Comparison of ENCODE assay signal across 28 cellular contexts in the genomic region with DNA sequence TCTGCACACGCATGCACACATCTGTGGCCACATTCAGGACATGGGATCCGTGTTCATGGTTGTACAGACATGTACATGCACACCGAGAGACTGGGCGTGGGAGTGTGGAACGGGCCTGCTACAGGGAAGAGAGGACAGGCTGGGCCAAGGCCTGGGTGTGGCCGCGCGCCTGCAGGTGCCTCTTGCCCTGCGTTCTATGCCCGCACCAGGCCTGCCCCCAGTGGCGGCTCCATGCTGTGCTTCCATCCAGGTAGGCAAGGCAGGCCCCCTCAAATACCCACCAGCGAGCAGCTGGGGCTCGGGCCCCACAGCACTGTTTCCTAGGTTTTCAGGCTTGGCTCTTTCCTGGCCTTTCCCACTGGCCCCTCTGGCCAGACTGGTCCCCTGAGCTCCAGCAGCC. TPM values are rescaled to one million over a fixed set of nuclear protein-coding genes. Genes with fewer than 3 reads are reported as not detected.
DNase-seq lines count a peak whose midpoint lies in the region; ATAC-seq, FAIRE-seq and TF ChIP-seq lines count a peak whose summit lies in the region.
"Had no signal": no experiment of that assay in that cellular context is flagged by ENCODE, and none has a peak within 500 bp of the region (broad histone marks: within the 10 kb centered on the region; RNA-seq: fewer than 3 reads in every experiment).

No MANE protein-coding gene starts in this region.

- H3K4me1 ChIP-seq in GM12878 (ENCODE audit: control insufficient read depth, insufficient read depth, low read length) = no peaks in the 10 kb centered on the region
- H3K4me1 ChIP-seq: right atrium auricular region had no signal

- BruUV-seq in GM12878 (replicated peaks; lab: Mats Ljungman, UMichigan) = no TSS peak

- intact Hi-C loops in GM12878 (cut with micrococcal nuclease; ENCODE audit: unreplicated experiment) = no loop called here

- CTCF ChIA-PET in GM12878 (lab: Yijun Ruan, JAX) = interaction anchor here (1.5 kb wide), 1 partner anchor 16 kb away, joined by 6 read pairs; no protein-coding TSS in a partner anchor

- peak; percentile 53; the same call in 2 of the 3 replicates for ATAC-seq in GM12878
- no peak for ATAC-seq in GM18517 (IDR thresholded peaks at IDR 0.05; ENCODE audit: unreplicated experiment)
- ATAC-seq in HG03378 (IDR thresholded peaks at IDR 0.05; ENCODE audit: unreplicated experiment) = no peak
- ATAC-seq in HG03571 (IDR thresholded peaks at IDR 0.05; ENCODE audit: unreplicated experiment) = no peak
- ATAC-seq: stimulated activated naive CD8-positive, alpha-beta T cell treated with anti-CD3 and anti-CD28 coated beads, Interleukin-15, amount 100 ng/mL, for 72 hours had no signal

- H3K4me1 Mint-ChIP-seq in mesothelial cell of epicardium = no peaks in the 10 kb centered on the region
- H3K4me1 Mint-ChIP-seq: activated CD4-positive, alpha-beta T cell treated with anti-CD3 and anti-CD28 coated beads, Interleukin-2, amount 10 ng/mL, durations not matched to agents 24 days and 14 days had no signal

- WGBS in GM12878 (ENCODE audit: insufficient coverage, insufficient replicate concordance, low lambda C conversion rate, missing lambda C conversion rate) = 88% methylated on average over 12 of the region's 13 CpGs

- no peaks in the 10 kb centered on the region for H3K79me2 ChIP-seq in GM12878 (ENCODE audit: control insufficient read depth, insufficient read depth, low read length)

- no peak overlapping the region for H3K4me2 ChIP-seq in GM12878 (ENCODE audit: control insufficient read depth, insufficient read depth)

- FAIRE-seq in GM12878 (lab: Jason Lieb, UNC) = no peak
- FAIRE-seq: A204.1 had no signal

- peak overlapping the region; percentile 43 for H3K27ac Mint-ChIP-seq in mesothelial cell of epicardium
- H3K27ac Mint-ChIP-seq: activated CD4-positive, alpha-beta T cell treated with anti-CD3 and anti-CD28 coated beads, Interleukin-2, amount 10 ng/mL, durations not matched to agents 24 days and 14 days; activated naive CD8-positive, alpha-beta T cell; activated T-cell treated with anti-CD3 and anti-CD28 coated beads, Interleukin-2, amount 50 U/mL, for 24 hours; CD4-positive, alpha-beta T cell; stimulated activated naive CD8-positive, alpha-beta T cell treated with anti-CD3 and anti-CD28 coated beads, Interleukin-15, amount 100 ng/mL, for 72 hours had no signal

- H3K27ac ChIP-seq in 22Rv1 (no peak overlapping the region), GM12878 (ENCODE audit: control insufficient read depth, insufficient read depth) (no peak overlapping the region)
- H3K27ac ChIP-seq: GM23248, right atrium auricular region, thoracic aorta, vagina had no signal

- DNase-seq in H7 = peak; percentile 62
- no peak for DNase-seq in GM12878 (ENCODE audit: low read depth, low spot score)
- DNase-seq in mesothelial cell of epicardium (ENCODE audit: low spot score in 2 of 2, unreplicated experiment in 2 of 2) = no peak
- no peak for DNase-seq in nucleus accumbens (lab: John Stamatoyannopoulos, UW)
- DNase-seq: activated CD4-positive, alpha-beta T cell treated with anti-CD3 and anti-CD28 coated beads, Interleukin-2, amount 10 ng/mL, durations not matched to agents 24 days and 14 days; activated effector memory CD4-positive, alpha-beta T cell treated with anti-CD3 and anti-CD28 coated beads, Interleukin-2, amount 50 U/mL, for 16 hours; activated T-cell treated with anti-CD3 and anti-CD28 coated beads, Interleukin-2, amount 50 U/mL, for 24 hours; CD4-positive, alpha-beta T cell; DMS 273 treated with DMSO at 0.1 percent for 48 hours; GM23248; hypothalamus; mammary epithelial cell; NCI-H146; NCI-H446; NCI-H82; RPMI8226; stimulated activated CD4-positive, alpha-beta T cell treated with anti-CD3 and anti-CD28 coated beads, Interleukin-2, amount 100 ng/mL, for 48 hours; stimulated activated naive CD8-positive, alpha-beta T cell treated with anti-CD3 and anti-CD28 coated beads, Interleukin-15, amount 100 ng/mL, for 72 hours; T1000 had no signal

- TF ChIP-seq POLR2A in GM12878 (IDR thresholded peaks at IDR 0.05; ENCODE audit: low read depth, low read length) = no peak

- H3K36me3 Mint-ChIP-seq in mesothelial cell of epicardium = no peaks in the 10 kb centered on the region
- H3K36me3 Mint-ChIP-seq: activated naive CD8-positive, alpha-beta T cell had no signal

- no peaks in the 10 kb centered on the region for H4K20me1 ChIP-seq in GM12878 (ENCODE audit: control insufficient read depth, insufficient read depth)

- H3K4me3 ChIP-seq in H7 (ENCODE audit: insufficient read depth, low read depth, low read length) (no peak overlapping the region), GM12878 (no peak overlapping the region)
- H3K4me3 ChIP-seq: GM23248, right atrium auricular region, thoracic aorta, vagina had no signal

- TF ChIP-seq EP300 in GM12878 (IDR thresholded peaks at IDR 0.05; ENCODE audit: borderline replicate concordance in 1 of 2, control insufficient read depth in 1 of 2, low read depth in 2 of 2, low read length in 2 of 2) = no peak

- H3K36me3 ChIP-seq in H7 (replicated peaks; ENCODE audit: control insufficient read depth, insufficient read depth, low read length) (no peaks in the 10 kb centered on the region; the same call in 1 of the 2 replicates), GM12878 (ENCODE audit: control insufficient read depth in 2 of 2, insufficient read depth in 2 of 2, low read length in 1 of 2) (no peaks in the 10 kb centered on the region)
- H3K36me3 ChIP-seq: right atrium auricular region, thoracic aorta, vagina had no signal

- SMC1A ChIA-PET in GM12878 (lab: Charles Lee; ENCODE audit: uncharacterized antibody, unreplicated experiment) = interaction anchor here (0.9 kb wide), 1 partner anchor 15 kb away, joined by 4 read pairs; no protein-coding TSS in a partner anchor

- no peak overlapping the region for H2AFZ ChIP-seq in GM12878 (ENCODE audit: control insufficient read depth, low read depth, low read length)
- H2AFZ ChIP-seq: GM23248 had no signal

- H3K9me3 ChIP-seq in GM12878 (replicated peaks; ENCODE audit: control insufficient read depth, insufficient read depth, low read length) = no peaks in the 10 kb centered on the region
- H3K9me3 ChIP-seq: right atrium auricular region, thoracic aorta, vagina had no signal

- TF ChIP-seq RAD21 in GM12878 (IDR thresholded peaks at IDR 0.05; ENCODE audit: insufficient read depth, low read depth, low read length) = no peak

- no peaks in the 10 kb centered on the region for H3K27me3 Mint-ChIP-seq in mesothelial cell of epicardium (ENCODE audit: low read depth)
- H3K27me3 Mint-ChIP-seq: activated CD4-positive, alpha-beta T cell treated with anti-CD3 and anti-CD28 coated beads, Interleukin-2, amount 10 ng/mL, durations not matched to agents 24 days and 14 days; activated naive CD8-positive, alpha-beta T cell; activated T-cell treated with anti-CD3 and anti-CD28 coated beads, Interleukin-2, amount 50 U/mL, for 24 hours; CD4-positive, alpha-beta T cell; stimulated activated naive CD8-positive, alpha-beta T cell treated with anti-CD3 and anti-CD28 coated beads, Interleukin-15, amount 100 ng/mL, for 72 hours had no signal

- H3K27me3 ChIP-seq in H7 (ENCODE audit: control insufficient read depth, insufficient read depth, low read length) = no peaks in the 10 kb centered on the region
- H3K27me3 ChIP-seq in GM12878 (replicated peaks in 1 of 2; ENCODE audit: control insufficient read depth in 2 of 2, insufficient read depth in 2 of 2, low read length in 1 of 2) = no peaks in the 10 kb centered on the region
- H3K27me3 ChIP-seq: right atrium auricular region, vagina had no signal

- no peak overlapping the region for H3K4me3 Mint-ChIP-seq in mesothelial cell of epicardium
- H3K4me3 Mint-ChIP-seq: activated CD4-positive, alpha-beta T cell treated with anti-CD3 and anti-CD28 coated beads, Interleukin-2, amount 10 ng/mL, durations not matched to agents 24 days and 14 days; activated naive CD8-positive, alpha-beta T cell; activated T-cell treated with anti-CD3 and anti-CD28 coated beads, Interleukin-2, amount 50 U/mL, for 24 hours; CD4-positive, alpha-beta T cell; stimulated activated naive CD8-positive, alpha-beta T cell treated with anti-CD3 and anti-CD28 coated beads, Interleukin-15, amount 100 ng/mL, for 72 hours had no signal

- H3K9me3 Mint-ChIP-seq in mesothelial cell of epicardium = no peaks in the 10 kb centered on the region
- H3K9me3 Mint-ChIP-seq: activated CD4-positive, alpha-beta T cell treated with anti-CD3 and anti-CD28 coated beads, Interleukin-2, amount 10 ng/mL, durations not matched to agents 24 days and 14 days; activated T-cell treated with anti-CD3 and anti-CD28 coated beads, Interleukin-2, amount 50 U/mL, for 24 hours; CD4-positive, alpha-beta T cell; stimulated activated naive CD8-positive, alpha-beta T cell treated with anti-CD3 and anti-CD28 coated beads, Interleukin-15, amount 100 ng/mL, for 72 hours had no signal

- in situ Hi-C loops in GM12878 (cut with MboI) = no loop called here

- RAD21 ChIA-PET in GM12878 (lab: Charles Lee; ENCODE audit: unreplicated experiment) = interaction anchor here (24.6 kb wide), 1 partner anchor 24 kb away, joined by 463 read pairs; no protein-coding TSS in a partner anchor

- H3K9ac ChIP-seq in GM12878 (ENCODE audit: control insufficient read depth, insufficient read depth, low read length) = no peak overlapping the region
- H3K9ac ChIP-seq: GM23248 had no signal

- POLR2A ChIA-PET in GM12878 (lab: Charles Lee) = no interaction called here

- TF ChIP-seq CTCF in 22Rv1 (IDR thresholded peaks at IDR 0.05) (peak; percentile 16), GM12878 (IDR thresholded peaks at IDR 0.05 in 2 of 3, conservative IDR thresholded peaks at IDR 0.05 in 1 of 3; ENCODE audit: control insufficient read depth in 2 of 3, extremely low read depth in 1 of 3, insufficient read depth in 1 of 3, low read depth in 3 of 3, low read length in 3 of 3) (no peak), mesothelial cell of epicardium (IDR thresholded peaks at IDR 0.05; ENCODE audit: unreplicated experiment) (no peak)

RNA-seq across cellular contexts. Expression of gene PTMA, which starts 15.5 kb away (rescaled TPM):
- total RNA-seq in H7 (2014; rRNA removed; shearing (Covaris generic)) = 2,153 and 2,302 TPM in 2 replicates
- total RNA-seq in GM12878 (2013; cell fraction: nucleolus; rRNA removed) = 157 and 167 TPM in 2 replicates
- total RNA-seq in GM12878 (2014; rRNA removed) (1,683 and 1,891 TPM in 2 replicates), GM12878 (2014; rRNA removed; fragmentation: Illumina TruSeq; extraction: Trizol) (3,682 and 3,944 TPM in 2 replicates), GM12878 (2021) (2,403 and 2,413 TPM in 2 replicates), mesothelial cell of epicardium (1,098 to 1,149 TPM (median 1,136 TPM) in 3 replicates)
- 1,103 TPM for polyA plus RNA-seq in GM12878 (2011; ENCODE audit: low read depth)
- polyA plus RNA-seq in GM12878 (2011; rRNA removed) (1,144 and 1,534 TPM in 2 replicates), GM12878 (2014; fragmentation: Illumina TruSeq; extraction: Trizol) (2,851 and 4,022 TPM in 2 replicates), GM12878 (2014; fragmentation: Nextera tagmentation; extraction: Ambion mirVana) (1,000 to 10,000 TPM; 3,548 to 5,018 TPM), GM12878 (2014; rRNA removed) (2,120 and 2,624 TPM in 2 replicates), GM12878 (2016; fragmentation: Nextera tagmentation; extraction: Ambion mirVana) (1,000 to 10,000 TPM; 3,379 to 3,894 TPM)
- 791 and 1,273 TPM in 2 replicates for polyA plus RNA-seq in GM12878 (2011; cell fraction: cytosol; rRNA removed)
- 515 and 1,224 TPM in 2 replicates for polyA plus RNA-seq in GM12878 (2011; cell fraction: nucleus; rRNA removed)
- polyA plus RNA-seq in GM12878 (2012) = 2,072 and 2,223 TPM in 2 replicates
- 163 and 293 TPM in 2 replicates for polyA minus RNA-seq in GM12878 (2011; rRNA and poly(A)+ RNA removed)
- 590 and 681 TPM in 2 replicates for polyA minus RNA-seq in GM12878 (2011; cell fraction: cytosol; rRNA and poly(A)+ RNA removed)
- polyA minus RNA-seq in GM12878 (2011; cell fraction: nucleus; rRNA and poly(A)+ RNA removed) = 194 and 317 TPM in 2 replicates
